ENCODE assay signal across 13 cellular contexts in genomic region chr5:96083361-96083881, GRCh38.
DNase-seq lines count a peak whose midpoint lies in the region; ATAC-seq, FAIRE-seq and TF ChIP-seq lines count a peak whose summit lies in the region.
"Had no signal": no experiment of that assay in that cellular context is flagged by ENCODE, and none has a peak within 500 bp of the region (broad histone marks: within the 10 kb centered on the region; RNA-seq: fewer than 3 reads in every experiment).

No MANE protein-coding gene starts in this region.

- peaks cover 41% of the 10 kb centered on the region for H3K4me1 ChIP-seq in keratinocyte (ENCODE audit: control insufficient read depth, extremely low read depth, insufficient read depth, low read length)
- H3K4me1 ChIP-seq: upper lobe of right lung had no signal

- H3K4me3 Mint-ChIP-seq in WTC11 = peak overlapping the region; percentile 35
- no peak overlapping the region for H3K4me3 Mint-ChIP-seq in stimulated activated memory B cell treated with anti-CD40 and anti-IgM and Interleukin-4, amounts not matched to agents 10 μg/mL and 1 μg/mL and 100 μg/mL, for 72 hours

- ATAC-seq in WTC11 (peak; percentile 73), esophagus mucosa (no peak)
- ATAC-seq in stimulated activated memory B cell treated with anti-CD40 and anti-IgM and Interleukin-4, amounts not matched to agents 10 μg/mL and 1 μg/mL and 100 μg/mL, for 72 hours = no peak
- ATAC-seq: upper lobe of right lung had no signal

- CTCF ChIA-PET in WTC11 (lab: Charles Lee) = interaction anchor here (0.6 kb wide), 1 partner anchor 669 kb away, joined by 3 read pairs; no protein-coding TSS in a partner anchor

- POLR2A ChIA-PET in WTC11 (lab: Charles Lee) = no interaction called here

- TF ChIP-seq CTCF in WTC11 (IDR thresholded peaks at IDR 0.05) (no peak), keratinocyte (optimal IDR thresholded peaks at IDR 0.05 in 1 of 3, IDR thresholded peaks at IDR 0.05 in 1 of 3, conservative IDR thresholded peaks at IDR 0.05 in 1 of 3; ENCODE audit: extremely low read depth in 1 of 3, insufficient read depth in 2 of 3, low read length in 3 of 3) (no peak)

- no peaks in the 10 kb centered on the region for H3K36me3 ChIP-seq in keratinocyte (ENCODE audit: control insufficient read depth in 2 of 2, extremely low read depth in 1 of 2, insufficient read depth in 2 of 2, low read length in 2 of 2)
- H3K36me3 ChIP-seq: upper lobe of right lung had no signal

- FAIRE-seq in H54 (lab: Jason Lieb, UNC) = peak; percentile 78
- FAIRE-seq in keratinocyte (lab: Jason Lieb, UNC) = no peak
- FAIRE-seq: colon, kidney had no signal

- no peaks in the 10 kb centered on the region for H4K20me1 ChIP-seq in keratinocyte (ENCODE audit: control insufficient read depth, extremely low read depth, insufficient read depth, low read length)

- peaks cover 62% of the 10 kb centered on the region for H3K4me1 Mint-ChIP-seq in WTC11
- H3K4me1 Mint-ChIP-seq in stimulated activated memory B cell treated with anti-CD40 and anti-IgM and Interleukin-4, amounts not matched to agents 10 μg/mL and 1 μg/mL and 100 μg/mL, for 72 hours = no peaks in the 10 kb centered on the region

- no peaks in the 10 kb centered on the region for H3K9me3 Mint-ChIP-seq in WTC11
- H3K9me3 Mint-ChIP-seq in stimulated activated memory B cell treated with anti-CD40 and anti-IgM and Interleukin-4, amounts not matched to agents 10 μg/mL and 1 μg/mL and 100 μg/mL, for 72 hours = no peaks in the 10 kb centered on the region

- H3K4me2 ChIP-seq in keratinocyte (ENCODE audit: control insufficient read depth, extremely low read depth, insufficient read depth, low read depth, low read length) = no peak overlapping the region

- peak overlapping the region; percentile 45 for H2AFZ ChIP-seq in keratinocyte (ENCODE audit: control insufficient read depth, low read length)

- H3K27ac Mint-ChIP-seq in WTC11 = peak overlapping the region; percentile 96
- H3K27ac Mint-ChIP-seq in stimulated activated memory B cell treated with anti-CD40 and anti-IgM and Interleukin-4, amounts not matched to agents 10 μg/mL and 1 μg/mL and 100 μg/mL, for 72 hours = no peak overlapping the region

- no peaks in the 10 kb centered on the region for H3K9me1 ChIP-seq in keratinocyte (ENCODE audit: control insufficient read depth, extremely low read depth, insufficient read depth, low read length)

- peak; percentile 11 for DNase-seq in DMS 273 (lab: John Stamatoyannopoulos, UW; ENCODE audit: unreplicated experiment)
- DNase-seq in DMS 273 treated with DMSO at 0.1 percent for 48 hours (lab: John Stamatoyannopoulos, UW) = no peak
- no peak for DNase-seq in H54 (ENCODE audit: insufficient read length, low spot score)
- no peak for DNase-seq in WTC11 (ENCODE audit: low spot score)
- no peak for DNase-seq in keratinocyte (ENCODE audit: low read depth, low spot score)
- no peak for DNase-seq in kidney tubule cell (ENCODE audit: low spot score)
- DNase-seq: kidney, upper lobe of right lung had no signal

- dilution Hi-C loops in keratinocyte (cut with MboI; ENCODE audit: extremely low pct_ligation_motif_present, low sequenced_read_pairs) = no loop called here

- H3K27me3 Mint-ChIP-seq in WTC11 (ENCODE audit: low read depth) = no peaks in the 10 kb centered on the region
- peaks cover 9% of the 10 kb centered on the region for H3K27me3 Mint-ChIP-seq in stimulated activated memory B cell treated with anti-CD40 and anti-IgM and Interleukin-4, amounts not matched to agents 10 μg/mL and 1 μg/mL and 100 μg/mL, for 72 hours

- TF ChIP-seq POLR2A in H54 (IDR thresholded peaks at IDR 0.05; ENCODE audit: low read depth, low read length) = no peak

- H3K79me2 ChIP-seq in keratinocyte (ENCODE audit: control insufficient read depth, insufficient read depth, low read length) = no peaks in the 10 kb centered on the region

- no peaks in the 10 kb centered on the region for H3K9me3 ChIP-seq in keratinocyte (ENCODE audit: control insufficient read depth, low read depth, low read length)
- H3K9me3 ChIP-seq: upper lobe of right lung had no signal

- no peak overlapping the region for H3K4me3 ChIP-seq in keratinocyte (ENCODE audit: control insufficient read depth in 2 of 3, extremely low read depth in 1 of 3, insufficient read depth in 2 of 3, low read depth in 1 of 3, low read length in 3 of 3)
- H3K4me3 ChIP-seq: skin epidermis, upper lobe of right lung had no signal

- H3K27me3 ChIP-seq in keratinocyte (ENCODE audit: control insufficient read depth, extremely low read depth, insufficient read depth, low read length) = no peaks in the 10 kb centered on the region
- H3K27me3 ChIP-seq: upper lobe of right lung had no signal

- H3K27ac ChIP-seq in keratinocyte (ENCODE audit: control insufficient read depth, insufficient read depth, low read length) = no peak overlapping the region
- H3K27ac ChIP-seq: 22Rv1, upper lobe of right lung had no signal

- H3K36me3 Mint-ChIP-seq in WTC11 = no peaks in the 10 kb centered on the region; the same call in 1 of the 2 replicates
- no peaks in the 10 kb centered on the region for H3K36me3 Mint-ChIP-seq in stimulated activated memory B cell treated with anti-CD40 and anti-IgM and Interleukin-4, amounts not matched to agents 10 μg/mL and 1 μg/mL and 100 μg/mL, for 72 hours

- no peak overlapping the region for H3K9ac ChIP-seq in keratinocyte (ENCODE audit: control insufficient read depth, extremely low read depth, insufficient read depth, low read length)

TF ChIP-seq in WTC11, 78 proteins besides CTCF, POLR2A, EP300 and RAD21:
- TF ChIP-seq TEAD4 (CRISPR knock-in tag; IDR thresholded peaks at IDR 0.05) (no peak), MAX (CRISPR knock-in tag; IDR thresholded peaks at IDR 0.05) (peak; percentile 44; the same call in 1 of the 2 replicates)
TF ChIP-seq in WTC11: peak in this region for 1.
